1 cellular context compared by ENCODE assay signal in the genomic region with DNA sequence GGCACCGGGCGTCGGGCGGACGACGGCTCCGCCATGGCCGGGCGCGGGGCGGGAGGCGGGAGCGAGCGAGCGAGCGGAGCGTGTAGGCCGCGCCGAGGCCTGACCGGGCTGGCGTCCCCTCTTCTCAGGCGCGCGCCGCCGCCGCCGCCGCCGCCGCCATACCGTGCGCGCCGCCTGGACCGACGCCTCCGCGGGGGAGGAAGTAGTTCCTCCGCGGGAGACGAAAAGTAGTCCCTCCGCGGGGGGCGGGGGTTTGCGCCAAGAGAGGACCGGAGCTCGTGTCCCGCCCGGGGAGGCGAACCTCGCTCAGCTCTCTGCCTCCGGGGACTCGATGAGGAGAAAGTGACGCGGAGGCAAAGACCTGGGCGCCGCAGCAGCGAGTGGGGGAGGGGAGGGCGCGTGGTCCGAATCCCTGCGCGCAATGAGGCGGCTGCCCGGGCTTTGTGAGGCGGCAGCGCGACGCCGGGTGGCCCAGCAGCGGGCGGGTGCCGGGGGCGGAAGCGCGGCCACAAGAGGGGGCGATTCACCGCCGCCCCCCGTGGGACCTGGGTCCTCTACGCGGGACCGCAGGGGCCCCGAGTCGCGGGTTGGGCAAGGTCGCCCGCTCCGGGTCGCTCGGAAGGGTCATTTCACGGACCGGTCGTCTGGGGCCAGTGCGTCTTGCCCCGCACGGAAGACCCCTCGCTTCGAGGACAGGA.
TF ChIP-seq lines count a peak whose summit lies in the region.

A gene (minus strand): TSS at position 176 of the 698 bp plus-strand sequence. CDS start 141 bp downstream, at position 35.

TF ChIP-seq in H1, 55 proteins besides CTCF, POLR2A, EP300 and RAD21 (continued from another document):
- TF ChIP-seq CTBP2 (IDR thresholded peaks at IDR 0.05; ENCODE audit: borderline replicate concordance, insufficient read depth, insufficient read length, low read length) = peak; percentile 27
- peak in 1 of 2 experiments; percentile 64; a peak in 1 of 4 replicates for TF ChIP-seq HDAC2 (IDR thresholded peaks at IDR 0.05; ENCODE audit: borderline replicate concordance in 1 of 2, low read depth in 2 of 2, low read length in 2 of 2)
- TF ChIP-seq KDM1A (IDR thresholded peaks at IDR 0.05; ENCODE audit: borderline replicate concordance, low read length) = peak; percentile 68; the same call in 1 of the 2 replicates
- TF ChIP-seq POLR2AphosphoS5 (IDR thresholded peaks at IDR 0.05; ENCODE audit: low read depth, low read length) = peak; percentile 35; the same call in 1 of the 2 replicates
- 0 out of 2 replicates have a peak, but pooled peaks have one; percentile 8 for TF ChIP-seq KDM5A (IDR thresholded peaks at IDR 0.05; ENCODE audit: low read length)
- TF ChIP-seq RXRA (IDR thresholded peaks at IDR 0.05; ENCODE audit: insufficient read depth, low read depth, low read length) = 0 out of 2 replicates have a peak, but pooled peaks have one; percentile 3
- no peak for TF ChIP-seq BACH1 (IDR thresholded peaks at IDR 0.05; ENCODE audit: low read length)
- TF ChIP-seq EGR1 (IDR thresholded peaks at IDR 0.05; ENCODE audit: borderline replicate concordance, low read depth, low read length) = peak; percentile 4; the same call in 1 of the 2 replicates
- TF ChIP-seq, protein P1, sequence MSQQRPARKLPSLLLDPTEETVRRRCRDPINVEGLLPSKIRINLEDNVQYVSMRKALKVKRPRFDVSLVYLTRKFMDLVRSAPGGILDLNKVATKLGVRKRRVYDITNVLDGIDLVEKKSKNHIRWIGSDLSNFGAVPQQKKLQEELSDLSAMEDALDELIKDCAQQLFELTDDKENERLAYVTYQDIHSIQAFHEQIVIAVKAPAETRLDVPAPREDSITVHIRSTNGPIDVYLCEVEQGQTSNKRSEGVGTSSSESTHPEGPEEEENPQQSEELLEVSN (IDR thresholded peaks at IDR 0.05) = peak; percentile 79; the same call in 1 of the 2 replicates
- peak; percentile 56 for TF ChIP-seq PHF8 (conservative IDR thresholded peaks at IDR 0.05; ENCODE audit: low read depth, low read length)
- TF ChIP-seq CREB1 (IDR thresholded peaks at IDR 0.05) = peak; percentile 50
- no peak for TF ChIP-seq JUND (IDR thresholded peaks at IDR 0.05; ENCODE audit: low read length)
- TF ChIP-seq, protein P2, sequence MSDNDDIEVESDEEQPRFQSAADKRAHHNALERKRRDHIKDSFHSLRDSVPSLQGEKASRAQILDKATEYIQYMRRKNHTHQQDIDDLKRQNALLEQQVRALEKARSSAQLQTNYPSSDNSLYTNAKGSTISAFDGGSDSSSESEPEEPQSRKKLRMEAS (IDR thresholded peaks at IDR 0.05) = peak; percentile 97
